28 cellular contexts compared by ENCODE assay signal in genomic region chr10:74671716-74672115, GRCh38.
"Had no signal": no experiment of that assay in that cellular context is flagged by ENCODE, and none has a peak within 500 bp of the region (broad histone marks: within the 10 kb centered on the region; RNA-seq: fewer than 3 reads in every experiment).

No MANE protein-coding gene starts in this region.

- H3K4me1 ChIP-seq: adrenal gland, body of pancreas, colonic mucosa, esophagus squamous epithelium had no signal

- H3K4me3 ChIP-seq: adrenal gland, body of pancreas, colonic mucosa, esophagus squamous epithelium had no signal

- H3K9me3 ChIP-seq: adrenal gland, body of pancreas, colonic mucosa, esophagus squamous epithelium had no signal

- ATAC-seq: activated CD4-positive, alpha-beta T cell treated with anti-CD3 and anti-CD28 coated beads for 36 hours; activated CD8-positive, alpha-beta memory T cell treated with anti-CD3 and anti-CD28 coated beads, Interleukin-2, amount 10 ng/mL, durations not matched to agents 7 days and 5 days; activated CD8-positive, alpha-beta T cell treated with anti-CD3 and anti-CD28 coated beads, Interleukin-2, amount 10 ng/mL, durations not matched to agents 7 days and 5 days; activated naive CD8-positive, alpha-beta T cell treated with anti-CD3 and anti-CD28 coated beads, Interleukin-2, amount 50 U/mL, for 24 hours; body of pancreas; T-helper 17 cell had no signal

- H3K27me3 ChIP-seq: adrenal gland, body of pancreas, colonic mucosa, esophagus squamous epithelium had no signal

- DNase-seq: activated CD4-positive, alpha-beta memory T cell treated with anti-CD3 and anti-CD28 coated beads for 36 hours; activated CD4-positive, alpha-beta T cell treated with anti-CD3 and anti-CD28 coated beads for 36 hours; activated CD4-positive, alpha-beta T cell treated with anti-CD3 and anti-CD28 coated beads, Interleukin-2, amount 10 ng/mL, durations not matched to agents 24 days and 14 days; activated CD4-positive, CD25-positive, alpha-beta regulatory T cell; activated CD4-positive, CD25-positive, alpha-beta regulatory T cell treated with anti-CD3 and anti-CD28 coated beads, Interleukin-2, amount 50 U/mL, for 72 hours; activated CD8-positive, alpha-beta memory T cell treated with anti-CD3 and anti-CD28 coated beads, Interleukin-2, amount 10 ng/mL, durations not matched to agents 7 days and 5 days; activated CD8-positive, alpha-beta memory T cell treated with anti-CD3 and anti-CD28 coated beads, Interleukin-2, amount 50 U/mL, for 4 hours; activated CD8-positive, alpha-beta T cell treated with anti-CD3 and anti-CD28 coated beads, Interleukin-2, amount 10 ng/mL, durations not matched to agents 7 days and 5 days; activated effector memory CD4-positive, alpha-beta T cell treated with anti-CD3 and anti-CD28 coated beads, Interleukin-2, amount 50 U/mL, for 16 hours; activated naive CD4-positive, alpha-beta T cell treated with anti-CD3 and anti-CD28 coated beads for 36 hours; activated naive CD8-positive, alpha-beta T cell treated with anti-CD3 and anti-CD28 coated beads for 36 hours; activated naive CD8-positive, alpha-beta T cell treated with anti-CD3 and anti-CD28 coated beads, Interleukin-2, amount 50 U/mL, for 24 hours; activated T-cell treated with anti-CD3 and anti-CD28 coated beads, Interleukin-2, amount 50 U/mL, for 1 hour; activated T-cell treated with anti-CD3 and anti-CD28 coated beads, Interleukin-2, amount 50 U/mL, for 48 hours; adrenal gland; amygdala; aorta; body of pancreas; central memory CD4-positive, alpha-beta T cell; cerebellar nuclear complex; colonic mucosa; effector CD8-positive, alpha-beta T cell; esophagus squamous epithelium; foreskin melanocyte; T-helper 1 cell; T-helper 17 cell; T1000 had no signal

- H3K36me3 ChIP-seq: adrenal gland, colonic mucosa had no signal

- H3K27ac ChIP-seq: adrenal gland, body of pancreas, colonic mucosa, epithelial cell of prostate, esophagus squamous epithelium had no signal
